Comparison of ENCODE assay signal across 2 cellular contexts in the genomic region with DNA sequence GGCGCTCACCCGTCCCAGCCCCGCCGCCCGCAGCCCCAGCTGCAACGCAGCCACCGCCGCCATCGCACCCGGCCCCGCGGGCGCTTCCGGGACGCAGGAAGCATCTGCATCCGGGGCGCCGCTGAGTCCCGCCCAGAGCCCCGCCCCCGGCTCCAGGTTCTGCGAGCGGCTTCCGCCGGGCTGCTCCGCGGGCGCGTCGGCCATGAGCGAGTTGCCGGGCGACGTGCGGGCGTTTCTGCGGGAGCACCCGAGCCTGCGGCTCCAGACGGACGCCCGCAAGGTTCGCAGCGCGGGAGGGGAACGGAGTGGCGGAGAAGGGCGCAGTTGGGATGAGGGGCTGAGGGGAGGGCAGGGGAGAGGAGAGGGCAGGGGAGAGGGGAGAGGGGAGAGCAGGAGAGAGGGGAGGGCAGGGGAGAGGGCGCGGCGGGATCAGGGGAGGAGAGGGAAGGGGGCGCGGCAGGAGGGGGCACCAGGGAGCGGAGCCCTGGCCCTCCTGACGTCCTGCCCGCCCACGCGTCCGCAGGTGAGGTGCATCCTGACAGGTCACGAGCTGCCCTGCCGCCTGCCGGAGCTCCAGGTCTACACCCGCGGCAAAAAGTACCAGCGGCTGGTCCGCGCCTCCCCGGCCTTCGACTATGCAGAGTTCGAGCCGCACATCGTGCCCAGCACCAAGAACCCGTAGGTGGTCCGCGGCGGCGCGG.
TF ChIP-seq lines count a peak whose summit lies in the region.

A gene with protein sequence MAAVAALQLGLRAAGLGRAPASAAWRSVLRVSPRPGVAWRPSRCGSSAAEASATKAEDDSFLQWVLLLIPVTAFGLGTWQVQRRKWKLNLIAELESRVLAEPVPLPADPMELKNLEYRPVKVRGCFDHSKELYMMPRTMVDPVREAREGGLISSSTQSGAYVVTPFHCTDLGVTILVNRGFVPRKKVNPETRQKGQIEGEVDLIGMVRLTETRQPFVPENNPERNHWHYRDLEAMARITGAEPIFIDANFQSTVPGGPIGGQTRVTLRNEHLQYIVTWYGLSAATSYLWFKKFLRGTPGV (minus strand): TSS at position 97 of the 701 bp plus-strand sequence. CDS start 34 bp downstream, at position 63.
A gene (plus strand): TSS at position 160 of the 701 bp plus-strand sequence. CDS start 43 bp downstream, at position 203.

TF ChIP-seq in A549, 52 proteins besides CTCF, POLR2A, EP300 and RAD21 (continues in another document):
- TF ChIP-seq PHF8 (IDR thresholded peaks at IDR 0.05; ENCODE audit: borderline replicate concordance, low read depth) (peak; percentile 15; the same call in 1 of the 2 replicates), ZC3H11A (IDR thresholded peaks at IDR 0.05) (no peak), POLR2AphosphoS2 (conservative IDR thresholded peaks at IDR 0.05; ENCODE audit: low read length) (no peak), TP53 (CRISPR knock-in tag; IDR thresholded peaks at IDR 0.05) (no peak), EHF (CRISPR knock-in tag; IDR thresholded peaks at IDR 0.05) (no peak), HOXB5 (CRISPR knock-in tag; IDR thresholded peaks at IDR 0.05) (no peak), MAZ (IDR thresholded peaks at IDR 0.05; ENCODE audit: borderline replicate concordance, low read depth, low read length) (no peak), ZSCAN20 (CRISPR knock-in tag; IDR thresholded peaks at IDR 0.05) (no peak), MAFK (IDR thresholded peaks at IDR 0.05; ENCODE audit: partially characterized antibody) (no peak), HDAC2 (IDR thresholded peaks at IDR 0.05) (no peak), KDM1A (IDR thresholded peaks at IDR 0.05; ENCODE audit: low read depth) (no peak), TFCP2L1 (CRISPR knock-in tag; IDR thresholded peaks at IDR 0.05) (no peak), RARB (CRISPR knock-in tag; IDR thresholded peaks at IDR 0.05) (no peak), CHD4 (IDR thresholded peaks at IDR 0.05; ENCODE audit: borderline replicate concordance) (no peak), KDM5A (IDR thresholded peaks at IDR 0.05) (0 out of 2 replicates have a peak, but pooled peaks have one; percentile 14), BHLHE40 (IDR thresholded peaks at IDR 0.05; ENCODE audit: low read depth, low read length) (no peak), FOSB (CRISPR knock-in tag; IDR thresholded peaks at IDR 0.05) (no peak), JUNB (IDR thresholded peaks at IDR 0.05) (no peak), ZFP36 (IDR thresholded peaks at IDR 0.05; ENCODE audit: borderline replicate concordance, partially characterized antibody) (no peak), FOXS1 (CRISPR knock-in tag; IDR thresholded peaks at IDR 0.05) (no peak), CEBPB (IDR thresholded peaks at IDR 0.05) (no peak), HOXB13 (CRISPR knock-in tag; IDR thresholded peaks at IDR 0.05; ENCODE audit: low read depth) (no peak)
- TF ChIP-seq, protein P1, sequence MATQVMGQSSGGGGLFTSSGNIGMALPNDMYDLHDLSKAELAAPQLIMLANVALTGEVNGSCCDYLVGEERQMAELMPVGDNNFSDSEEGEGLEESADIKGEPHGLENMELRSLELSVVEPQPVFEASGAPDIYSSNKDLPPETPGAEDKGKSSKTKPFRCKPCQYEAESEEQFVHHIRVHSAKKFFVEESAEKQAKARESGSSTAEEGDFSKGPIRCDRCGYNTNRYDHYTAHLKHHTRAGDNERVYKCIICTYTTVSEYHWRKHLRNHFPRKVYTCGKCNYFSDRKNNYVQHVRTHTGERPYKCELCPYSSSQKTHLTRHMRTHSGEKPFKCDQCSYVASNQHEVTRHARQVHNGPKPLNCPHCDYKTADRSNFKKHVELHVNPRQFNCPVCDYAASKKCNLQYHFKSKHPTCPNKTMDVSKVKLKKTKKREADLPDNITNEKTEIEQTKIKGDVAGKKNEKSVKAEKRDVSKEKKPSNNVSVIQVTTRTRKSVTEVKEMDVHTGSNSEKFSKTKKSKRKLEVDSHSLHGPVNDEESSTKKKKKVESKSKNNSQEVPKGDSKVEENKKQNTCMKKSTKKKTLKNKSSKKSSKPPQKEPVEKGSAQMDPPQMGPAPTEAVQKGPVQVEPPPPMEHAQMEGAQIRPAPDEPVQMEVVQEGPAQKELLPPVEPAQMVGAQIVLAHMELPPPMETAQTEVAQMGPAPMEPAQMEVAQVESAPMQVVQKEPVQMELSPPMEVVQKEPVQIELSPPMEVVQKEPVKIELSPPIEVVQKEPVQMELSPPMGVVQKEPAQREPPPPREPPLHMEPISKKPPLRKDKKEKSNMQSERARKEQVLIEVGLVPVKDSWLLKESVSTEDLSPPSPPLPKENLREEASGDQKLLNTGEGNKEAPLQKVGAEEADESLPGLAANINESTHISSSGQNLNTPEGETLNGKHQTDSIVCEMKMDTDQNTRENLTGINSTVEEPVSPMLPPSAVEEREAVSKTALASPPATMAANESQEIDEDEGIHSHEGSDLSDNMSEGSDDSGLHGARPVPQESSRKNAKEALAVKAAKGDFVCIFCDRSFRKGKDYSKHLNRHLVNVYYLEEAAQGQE (IDR thresholded peaks at IDR 0.05) = no peak
- TF ChIP-seq, protein P2, sequence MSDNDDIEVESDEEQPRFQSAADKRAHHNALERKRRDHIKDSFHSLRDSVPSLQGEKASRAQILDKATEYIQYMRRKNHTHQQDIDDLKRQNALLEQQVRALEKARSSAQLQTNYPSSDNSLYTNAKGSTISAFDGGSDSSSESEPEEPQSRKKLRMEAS (IDR thresholded peaks at IDR 0.05) = peak; percentile 63; the same call in 1 of the 2 replicates
- TF ChIP-seq, protein P3, sequence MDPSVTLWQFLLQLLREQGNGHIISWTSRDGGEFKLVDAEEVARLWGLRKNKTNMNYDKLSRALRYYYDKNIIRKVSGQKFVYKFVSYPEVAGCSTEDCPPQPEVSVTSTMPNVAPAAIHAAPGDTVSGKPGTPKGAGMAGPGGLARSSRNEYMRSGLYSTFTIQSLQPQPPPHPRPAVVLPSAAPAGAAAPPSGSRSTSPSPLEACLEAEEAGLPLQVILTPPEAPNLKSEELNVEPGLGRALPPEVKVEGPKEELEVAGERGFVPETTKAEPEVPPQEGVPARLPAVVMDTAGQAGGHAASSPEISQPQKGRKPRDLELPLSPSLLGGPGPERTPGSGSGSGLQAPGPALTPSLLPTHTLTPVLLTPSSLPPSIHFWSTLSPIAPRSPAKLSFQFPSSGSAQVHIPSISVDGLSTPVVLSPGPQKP (IDR thresholded peaks at IDR 0.05; ENCODE audit: low read depth, low read length) = no peak
- TF ChIP-seq, protein P4, sequence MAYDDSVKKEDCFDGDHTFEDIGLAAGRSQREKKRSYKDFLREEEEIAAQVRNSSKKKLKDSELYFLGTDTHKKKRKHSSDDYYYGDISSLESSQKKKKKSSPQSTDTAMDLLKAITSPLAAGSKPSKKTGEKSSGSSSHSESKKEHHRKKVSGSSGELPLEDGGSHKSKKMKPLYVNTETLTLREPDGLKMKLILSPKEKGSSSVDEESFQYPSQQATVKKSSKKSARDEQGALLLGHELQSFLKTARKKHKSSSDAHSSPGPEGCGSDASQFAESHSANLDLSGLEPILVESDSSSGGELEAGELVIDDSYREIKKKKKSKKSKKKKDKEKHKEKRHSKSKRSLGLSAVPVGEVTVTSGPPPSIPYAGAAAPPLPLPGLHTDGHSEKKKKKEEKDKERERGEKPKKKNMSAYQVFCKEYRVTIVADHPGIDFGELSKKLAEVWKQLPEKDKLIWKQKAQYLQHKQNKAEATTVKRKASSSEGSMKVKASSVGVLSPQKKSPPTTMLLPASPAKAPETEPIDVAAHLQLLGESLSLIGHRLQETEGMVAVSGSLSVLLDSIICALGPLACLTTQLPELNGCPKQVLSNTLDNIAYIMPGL (CRISPR knock-in tag; IDR thresholded peaks at IDR 0.05; ENCODE audit: borderline replicate concordance) = no peak
- TF ChIP-seq, protein P5, sequence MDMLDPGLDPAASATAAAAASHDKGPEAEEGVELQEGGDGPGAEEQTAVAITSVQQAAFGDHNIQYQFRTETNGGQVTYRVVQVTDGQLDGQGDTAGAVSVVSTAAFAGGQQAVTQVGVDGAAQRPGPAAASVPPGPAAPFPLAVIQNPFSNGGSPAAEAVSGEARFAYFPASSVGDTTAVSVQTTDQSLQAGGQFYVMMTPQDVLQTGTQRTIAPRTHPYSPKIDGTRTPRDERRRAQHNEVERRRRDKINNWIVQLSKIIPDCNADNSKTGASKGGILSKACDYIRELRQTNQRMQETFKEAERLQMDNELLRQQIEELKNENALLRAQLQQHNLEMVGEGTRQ (IDR thresholded peaks at IDR 0.05) = no peak

TF ChIP-seq in H1, 55 proteins besides CTCF, POLR2A, EP300 and RAD21:
- TF ChIP-seq MAFK (IDR thresholded peaks at IDR 0.05; ENCODE audit: low read depth, low read length) (no peak), RBBP5 (IDR thresholded peaks at IDR 0.05; ENCODE audit: borderline replicate concordance, low read depth, low read length) (peak; percentile 78; the same call in 1 of the 2 replicates), GABPA (IDR thresholded peaks at IDR 0.05; ENCODE audit: borderline replicate concordance, insufficient read depth, low read length) (peak; percentile 76; the same call in 1 of the 2 replicates), RXRA (IDR thresholded peaks at IDR 0.05; ENCODE audit: insufficient read depth, low read depth, low read length) (no peak), YY1 (IDR thresholded peaks at IDR 0.05; ENCODE audit: low read depth, low read length) (peak; percentile 90), NRF1 (IDR thresholded peaks at IDR 0.05; ENCODE audit: low read depth, low read length) (no peak), SIN3A (conservative IDR thresholded peaks at IDR 0.05 in 1 of 2, IDR thresholded peaks at IDR 0.05 in 1 of 2; ENCODE audit: low read depth in 1 of 2, low read length in 2 of 2) (peak; percentile 51 to 92; a peak in 2 of 4 replicates), SP1 (IDR thresholded peaks at IDR 0.05; ENCODE audit: low read depth, low read length) (no peak), POLR2AphosphoS5 (IDR thresholded peaks at IDR 0.05; ENCODE audit: low read depth, low read length) (no peak), SAP30 (IDR thresholded peaks at IDR 0.05; ENCODE audit: insufficient read depth, insufficient replicate concordance, low read length) (peak; percentile 54), TAF7 (optimal IDR thresholded peaks at IDR 0.05; ENCODE audit: borderline replicate concordance, low read depth, low read length) (peak; percentile 58), TBP (IDR thresholded peaks at IDR 0.05; ENCODE audit: low read depth, low read length) (peak; percentile 28; the same call in 1 of the 2 replicates), KDM5A (IDR thresholded peaks at IDR 0.05; ENCODE audit: low read length) (no peak), HDAC6 (IDR thresholded peaks at IDR 0.05; ENCODE audit: low read depth, low read length) (no peak), EGR1 (IDR thresholded peaks at IDR 0.05; ENCODE audit: borderline replicate concordance, low read depth, low read length) (peak; percentile 95), CHD2 (IDR thresholded peaks at IDR 0.05; ENCODE audit: low read length) (no peak), PHF8 (conservative IDR thresholded peaks at IDR 0.05; ENCODE audit: low read depth, low read length) (peak; percentile 87), KDM1A (IDR thresholded peaks at IDR 0.05; ENCODE audit: borderline replicate concordance, low read length) (no peak), CREB1 (IDR thresholded peaks at IDR 0.05) (peak; percentile 83), BACH1 (IDR thresholded peaks at IDR 0.05; ENCODE audit: low read length) (no peak), KDM4A (IDR thresholded peaks at IDR 0.05; ENCODE audit: low read depth, low read length, severe bottlenecking) (peak; percentile 69), BCL11A (IDR thresholded peaks at IDR 0.05; ENCODE audit: low read depth in 2 of 2, low read length in 2 of 2) (no peak), RFX5 (IDR thresholded peaks at IDR 0.05; ENCODE audit: borderline replicate concordance, low read depth, low read length) (no peak), BRCA1 (IDR thresholded peaks at IDR 0.05; ENCODE audit: low read depth, low read length) (no peak), ASH2L (IDR thresholded peaks at IDR 0.05; ENCODE audit: low read length) (peak; percentile 70), CHD1 (IDR thresholded peaks at IDR 0.05; ENCODE audit: low read depth, low read length) (no peak), SUZ12 (IDR thresholded peaks at IDR 0.05; ENCODE audit: low read length) (no peak), SRF (IDR thresholded peaks at IDR 0.05; ENCODE audit: low read depth, low read length) (peak; percentile 43; the same call in 1 of the 2 replicates), ZNF274 (IDR thresholded peaks at IDR 0.05; ENCODE audit: borderline replicate concordance, extremely low read depth, low read length) (no peak), SIRT6 (IDR thresholded peaks at IDR 0.05; ENCODE audit: low read length) (no peak), CTBP2 (IDR thresholded peaks at IDR 0.05; ENCODE audit: borderline replicate concordance, insufficient read depth, insufficient read length, low read length) (no peak), CBX8 (IDR thresholded peaks at IDR 0.05; ENCODE audit: borderline replicate concordance, low read depth, low read length) (no peak), TAF1 (IDR thresholded peaks at IDR 0.05; ENCODE audit: low read depth, low read length) (peak; percentile 77), SP4 (IDR thresholded peaks at IDR 0.05; ENCODE audit: low read length) (no peak), TEAD4 (IDR thresholded peaks at IDR 0.05; ENCODE audit: low read depth, low read length) (no peak)
- TF ChIP-seq, protein P6, sequence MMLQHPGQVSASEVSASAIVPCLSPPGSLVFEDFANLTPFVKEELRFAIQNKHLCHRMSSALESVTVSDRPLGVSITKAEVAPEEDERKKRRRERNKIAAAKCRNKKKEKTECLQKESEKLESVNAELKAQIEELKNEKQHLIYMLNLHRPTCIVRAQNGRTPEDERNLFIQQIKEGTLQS (IDR thresholded peaks at IDR 0.05; ENCODE audit: insufficient read depth, low read depth, low read length) = no peak
- TF ChIP-seq, protein P7, sequence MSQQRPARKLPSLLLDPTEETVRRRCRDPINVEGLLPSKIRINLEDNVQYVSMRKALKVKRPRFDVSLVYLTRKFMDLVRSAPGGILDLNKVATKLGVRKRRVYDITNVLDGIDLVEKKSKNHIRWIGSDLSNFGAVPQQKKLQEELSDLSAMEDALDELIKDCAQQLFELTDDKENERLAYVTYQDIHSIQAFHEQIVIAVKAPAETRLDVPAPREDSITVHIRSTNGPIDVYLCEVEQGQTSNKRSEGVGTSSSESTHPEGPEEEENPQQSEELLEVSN (IDR thresholded peaks at IDR 0.05) = peak; percentile 45; the same call in 1 of the 2 replicates
- TF ChIP-seq, protein P2 (IDR thresholded peaks at IDR 0.05) = peak; percentile 61
- TF ChIP-seq, protein P5 (IDR thresholded peaks at IDR 0.05; ENCODE audit: low read length) = no peak
TF ChIP-seq in H1: peak in this region for 16.
